1 cellular context compared by ENCODE assay signal in the genomic region with DNA sequence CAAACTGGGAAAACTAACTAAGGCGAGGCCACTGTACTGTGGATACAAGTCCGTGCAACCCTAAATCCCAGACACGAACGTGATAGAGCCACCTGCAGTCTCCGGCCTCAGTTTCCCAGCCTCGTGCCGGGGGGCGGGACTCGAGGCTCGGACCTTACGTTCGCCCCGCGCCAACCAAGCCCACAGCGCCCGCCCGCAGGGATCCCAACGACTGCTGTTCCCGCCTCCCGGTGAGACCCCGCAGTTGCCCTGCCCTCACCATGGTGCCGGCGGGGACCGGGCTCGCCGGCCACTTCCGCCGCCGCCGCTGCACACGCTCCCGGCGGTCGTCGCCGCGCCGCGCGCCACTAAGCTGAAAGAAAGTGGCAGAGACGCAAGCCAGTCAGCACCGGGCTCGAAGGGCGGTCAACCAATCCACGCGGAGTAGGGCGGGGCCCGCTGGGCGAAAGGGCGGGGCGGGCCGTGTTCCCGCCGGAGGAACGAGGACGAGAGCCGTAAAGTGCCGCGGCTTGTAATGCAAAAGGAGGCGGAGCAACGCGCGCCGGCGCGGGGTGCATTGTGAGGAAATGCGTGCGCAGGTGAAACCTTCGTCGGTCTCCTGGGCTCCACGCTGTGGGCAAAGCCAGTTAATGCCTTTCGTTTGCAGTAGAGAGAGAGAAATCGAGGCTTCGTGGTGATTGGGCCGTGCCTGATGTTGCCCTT.
TF ChIP-seq lines count a peak whose summit lies in the region.

TSS of gene LSM4 (minus strand) at position 318 of the 702 bp plus-strand sequence. CDS start at position 262, 56 bp downstream.

TF ChIP-seq in HepG2, 621 proteins besides CTCF, POLR2A, EP300 and RAD21 (continued from another document and continues in another):
- TF ChIP-seq, protein P1, sequence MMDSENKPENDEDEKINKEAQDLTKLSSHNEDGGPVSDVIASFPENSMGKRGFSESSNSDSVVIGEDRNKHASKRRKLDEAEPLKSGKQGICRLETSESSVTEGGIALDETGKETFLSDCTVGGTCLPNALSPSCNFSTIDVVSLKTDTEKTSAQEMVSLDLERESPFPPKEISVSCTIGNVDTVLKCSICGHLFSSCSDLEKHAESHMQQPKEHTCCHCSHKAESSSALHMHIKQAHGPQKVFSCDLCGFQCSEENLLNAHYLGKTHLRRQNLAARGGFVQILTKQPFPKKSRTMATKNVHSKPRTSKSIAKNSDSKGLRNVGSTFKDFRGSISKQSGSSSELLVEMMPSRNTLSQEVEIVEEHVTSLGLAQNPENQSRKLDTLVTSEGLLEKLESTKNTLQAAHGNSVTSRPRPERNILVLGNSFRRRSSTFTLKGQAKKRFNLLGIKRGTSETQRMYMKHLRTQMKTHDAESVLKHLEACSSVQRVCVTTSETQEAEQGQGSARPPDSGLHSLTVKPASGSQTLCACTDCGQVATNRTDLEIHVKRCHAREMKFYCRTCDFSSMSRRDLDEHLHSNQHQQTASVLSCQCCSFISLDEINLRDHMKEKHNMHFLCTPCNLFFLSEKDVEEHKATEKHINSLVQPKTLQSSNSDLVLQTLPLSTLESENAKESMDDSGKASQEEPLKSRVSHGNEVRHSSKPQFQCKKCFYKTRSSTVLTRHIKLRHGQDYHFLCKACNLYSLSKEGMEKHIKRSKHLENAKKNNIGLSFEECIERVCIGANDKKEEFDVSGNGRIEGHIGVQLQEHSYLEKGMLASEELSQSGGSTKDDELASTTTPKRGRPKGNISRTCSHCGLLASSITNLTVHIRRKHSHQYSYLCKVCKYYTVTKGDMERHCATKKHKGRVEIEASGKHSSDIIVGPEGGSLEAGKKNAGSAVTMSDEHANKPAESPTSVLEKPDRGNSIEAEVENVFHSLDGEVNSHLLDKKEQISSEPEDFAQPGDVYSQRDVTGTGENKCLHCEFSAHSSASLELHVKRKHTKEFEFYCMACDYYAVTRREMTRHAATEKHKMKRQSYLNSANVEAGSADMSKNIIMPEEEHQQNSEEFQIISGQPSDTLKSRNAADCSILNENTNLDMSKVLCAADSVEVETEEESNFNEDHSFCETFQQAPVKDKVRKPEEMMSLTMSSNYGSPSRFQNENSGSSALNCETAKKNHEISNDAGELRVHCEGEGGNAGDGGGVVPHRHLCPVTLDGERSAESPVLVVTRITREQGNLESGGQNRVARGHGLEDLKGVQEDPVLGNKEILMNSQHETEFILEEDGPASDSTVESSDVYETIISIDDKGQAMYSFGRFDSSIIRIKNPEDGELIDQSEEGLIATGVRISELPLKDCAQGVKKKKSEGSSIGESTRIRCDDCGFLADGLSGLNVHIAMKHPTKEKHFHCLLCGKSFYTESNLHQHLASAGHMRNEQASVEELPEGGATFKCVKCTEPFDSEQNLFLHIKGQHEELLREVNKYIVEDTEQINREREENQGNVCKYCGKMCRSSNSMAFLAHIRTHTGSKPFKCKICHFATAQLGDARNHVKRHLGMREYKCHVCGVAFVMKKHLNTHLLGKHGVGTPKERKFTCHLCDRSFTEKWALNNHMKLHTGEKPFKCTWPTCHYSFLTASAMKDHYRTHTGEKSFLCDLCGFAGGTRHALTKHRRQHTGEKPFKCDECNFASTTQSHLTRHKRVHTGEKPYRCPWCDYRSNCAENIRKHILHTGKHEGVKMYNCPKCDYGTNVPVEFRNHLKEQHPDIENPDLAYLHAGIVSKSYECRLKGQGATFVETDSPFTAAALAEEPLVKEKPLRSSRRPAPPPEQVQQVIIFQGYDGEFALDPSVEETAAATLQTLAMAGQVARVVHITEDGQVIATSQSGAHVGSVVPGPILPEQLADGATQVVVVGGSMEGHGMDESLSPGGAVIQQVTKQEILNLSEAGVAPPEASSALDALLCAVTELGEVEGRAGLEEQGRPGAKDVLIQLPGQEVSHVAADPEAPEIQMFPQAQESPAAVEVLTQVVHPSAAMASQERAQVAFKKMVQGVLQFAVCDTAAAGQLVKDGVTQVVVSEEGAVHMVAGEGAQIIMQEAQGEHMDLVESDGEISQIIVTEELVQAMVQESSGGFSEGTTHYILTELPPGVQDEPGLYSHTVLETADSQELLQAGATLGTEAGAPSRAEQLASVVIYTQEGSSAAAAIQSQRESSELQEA (CRISPR knock-in tag; IDR thresholded peaks at IDR 0.05; ENCODE audit: not compliant biosample characterization) = no peak
- TF ChIP-seq, protein P2, sequence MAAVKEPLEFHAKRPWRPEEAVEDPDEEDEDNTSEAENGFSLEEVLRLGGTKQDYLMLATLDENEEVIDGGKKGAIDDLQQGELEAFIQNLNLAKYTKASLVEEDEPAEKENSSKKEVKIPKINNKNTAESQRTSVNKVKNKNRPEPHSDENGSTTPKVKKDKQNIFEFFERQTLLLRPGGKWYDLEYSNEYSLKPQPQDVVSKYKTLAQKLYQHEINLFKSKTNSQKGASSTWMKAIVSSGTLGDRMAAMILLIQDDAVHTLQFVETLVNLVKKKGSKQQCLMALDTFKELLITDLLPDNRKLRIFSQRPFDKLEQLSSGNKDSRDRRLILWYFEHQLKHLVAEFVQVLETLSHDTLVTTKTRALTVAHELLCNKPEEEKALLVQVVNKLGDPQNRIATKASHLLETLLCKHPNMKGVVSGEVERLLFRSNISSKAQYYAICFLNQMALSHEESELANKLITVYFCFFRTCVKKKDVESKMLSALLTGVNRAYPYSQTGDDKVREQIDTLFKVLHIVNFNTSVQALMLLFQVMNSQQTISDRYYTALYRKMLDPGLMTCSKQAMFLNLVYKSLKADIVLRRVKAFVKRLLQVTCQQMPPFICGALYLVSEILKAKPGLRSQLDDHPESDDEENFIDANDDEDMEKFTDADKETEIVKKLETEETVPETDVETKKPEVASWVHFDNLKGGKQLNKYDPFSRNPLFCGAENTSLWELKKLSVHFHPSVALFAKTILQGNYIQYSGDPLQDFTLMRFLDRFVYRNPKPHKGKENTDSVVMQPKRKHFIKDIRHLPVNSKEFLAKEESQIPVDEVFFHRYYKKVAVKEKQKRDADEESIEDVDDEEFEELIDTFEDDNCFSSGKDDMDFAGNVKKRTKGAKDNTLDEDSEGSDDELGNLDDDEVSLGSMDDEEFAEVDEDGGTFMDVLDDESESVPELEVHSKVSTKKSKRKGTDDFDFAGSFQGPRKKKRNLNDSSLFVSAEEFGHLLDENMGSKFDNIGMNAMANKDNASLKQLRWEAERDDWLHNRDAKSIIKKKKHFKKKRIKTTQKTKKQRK (IDR thresholded peaks at IDR 0.05; ENCODE audit: low read length) = no peak
- TF ChIP-seq ZNF44 (CRISPR knock-in tag; IDR thresholded peaks at IDR 0.05) = no peak
- TF ChIP-seq ZMYM2 (CRISPR knock-in tag; IDR thresholded peaks at IDR 0.05) = no peak
- TF ChIP-seq CEBPG (CRISPR knock-in tag; IDR thresholded peaks at IDR 0.05) = peak; percentile 56; the same call in 1 of the 2 replicates
- TF ChIP-seq SMARCC2 (IDR thresholded peaks at IDR 0.05) = no peak
- TF ChIP-seq ZNF431 (CRISPR knock-in tag; IDR thresholded peaks at IDR 0.05; ENCODE audit: borderline replicate concordance, low read depth) = peak; percentile 83; the same call in 1 of the 2 replicates
- TF ChIP-seq KAT2B (IDR thresholded peaks at IDR 0.05; ENCODE audit: borderline replicate concordance, low read depth, low read length) = no peak
- TF ChIP-seq NR2C2 (CRISPR knock-in tag; IDR thresholded peaks at IDR 0.05; ENCODE audit: borderline replicate concordance) = peak; percentile 26; the same call in 1 of the 2 replicates
- TF ChIP-seq, protein P3, sequence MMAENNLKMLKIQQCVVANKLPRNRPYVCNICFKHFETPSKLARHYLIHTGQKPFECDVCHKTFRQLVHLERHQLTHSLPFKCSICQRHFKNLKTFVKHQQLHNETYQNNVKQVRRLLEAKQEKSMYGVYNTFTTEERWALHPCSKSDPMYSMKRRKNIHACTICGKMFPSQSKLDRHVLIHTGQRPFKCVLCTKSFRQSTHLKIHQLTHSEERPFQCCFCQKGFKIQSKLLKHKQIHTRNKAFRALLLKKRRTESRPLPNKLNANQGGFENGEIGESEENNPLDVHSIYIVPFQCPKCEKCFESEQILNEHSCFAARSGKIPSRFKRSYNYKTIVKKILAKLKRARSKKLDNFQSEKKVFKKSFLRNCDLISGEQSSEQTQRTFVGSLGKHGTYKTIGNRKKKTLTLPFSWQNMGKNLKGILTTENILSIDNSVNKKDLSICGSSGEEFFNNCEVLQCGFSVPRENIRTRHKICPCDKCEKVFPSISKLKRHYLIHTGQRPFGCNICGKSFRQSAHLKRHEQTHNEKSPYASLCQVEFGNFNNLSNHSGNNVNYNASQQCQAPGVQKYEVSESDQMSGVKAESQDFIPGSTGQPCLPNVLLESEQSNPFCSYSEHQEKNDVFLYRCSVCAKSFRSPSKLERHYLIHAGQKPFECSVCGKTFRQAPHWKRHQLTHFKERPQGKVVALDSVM (CRISPR knock-in tag; IDR thresholded peaks at IDR 0.05) = peak; percentile 44; the same call in 1 of the 2 replicates
- TF ChIP-seq, protein P4, sequence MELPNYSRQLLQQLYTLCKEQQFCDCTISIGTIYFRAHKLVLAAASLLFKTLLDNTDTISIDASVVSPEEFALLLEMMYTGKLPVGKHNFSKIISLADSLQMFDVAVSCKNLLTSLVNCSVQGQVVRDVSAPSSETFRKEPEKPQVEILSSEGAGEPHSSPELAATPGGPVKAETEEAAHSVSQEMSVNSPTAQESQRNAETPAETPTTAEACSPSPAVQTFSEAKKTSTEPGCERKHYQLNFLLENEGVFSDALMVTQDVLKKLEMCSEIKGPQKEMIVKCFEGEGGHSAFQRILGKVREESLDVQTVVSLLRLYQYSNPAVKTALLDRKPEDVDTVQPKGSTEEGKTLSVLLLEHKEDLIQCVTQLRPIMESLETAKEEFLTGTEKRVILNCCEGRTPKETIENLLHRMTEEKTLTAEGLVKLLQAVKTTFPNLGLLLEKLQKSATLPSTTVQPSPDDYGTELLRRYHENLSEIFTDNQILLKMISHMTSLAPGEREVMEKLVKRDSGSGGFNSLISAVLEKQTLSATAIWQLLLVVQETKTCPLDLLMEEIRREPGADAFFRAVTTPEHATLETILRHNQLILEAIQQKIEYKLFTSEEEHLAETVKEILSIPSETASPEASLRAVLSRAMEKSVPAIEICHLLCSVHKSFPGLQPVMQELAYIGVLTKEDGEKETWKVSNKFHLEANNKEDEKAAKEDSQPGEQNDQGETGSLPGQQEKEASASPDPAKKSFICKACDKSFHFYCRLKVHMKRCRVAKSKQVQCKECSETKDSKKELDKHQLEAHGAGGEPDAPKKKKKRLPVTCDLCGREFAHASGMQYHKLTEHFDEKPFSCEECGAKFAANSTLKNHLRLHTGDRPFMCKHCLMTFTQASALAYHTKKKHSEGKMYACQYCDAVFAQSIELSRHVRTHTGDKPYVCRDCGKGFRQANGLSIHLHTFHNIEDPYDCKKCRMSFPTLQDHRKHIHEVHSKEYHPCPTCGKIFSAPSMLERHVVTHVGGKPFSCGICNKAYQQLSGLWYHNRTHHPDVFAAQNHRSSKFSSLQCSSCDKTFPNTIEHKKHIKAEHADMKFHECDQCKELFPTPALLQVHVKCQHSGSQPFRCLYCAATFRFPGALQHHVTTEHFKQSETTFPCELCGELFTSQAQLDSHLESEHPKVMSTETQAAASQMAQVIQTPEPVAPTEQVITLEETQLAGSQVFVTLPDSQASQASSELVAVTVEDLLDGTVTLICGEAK (IDR thresholded peaks at IDR 0.05) = no peak
- TF ChIP-seq, protein P4 (CRISPR knock-in tag; IDR thresholded peaks at IDR 0.05) = peak; percentile 59; the same call in 1 of the 2 replicates
- no peak for TF ChIP-seq ZFP1 (CRISPR knock-in tag; IDR thresholded peaks at IDR 0.05)
- TF ChIP-seq MYC (CRISPR knock-in tag; IDR thresholded peaks at IDR 0.05; ENCODE audit: borderline replicate concordance) = peak; percentile 91
- TF ChIP-seq ZNF678 (CRISPR knock-in tag; IDR thresholded peaks at IDR 0.05) = no peak
- TF ChIP-seq ZNF557 (CRISPR knock-in tag; IDR thresholded peaks at IDR 0.05) = peak; percentile 36; the same call in 1 of the 2 replicates
- TF ChIP-seq ZNF549 (CRISPR knock-in tag; IDR thresholded peaks at IDR 0.05) = no peak; the same call in 1 of the 2 replicates
- TF ChIP-seq GZF1 (CRISPR knock-in tag; IDR thresholded peaks at IDR 0.05) = 0 out of 2 replicates have a peak, but pooled peaks have one; percentile 42
- TF ChIP-seq NR2F1 (CRISPR knock-in tag; IDR thresholded peaks at IDR 0.05) = no peak
- no peak for TF ChIP-seq ZNF101 (CRISPR knock-in tag; IDR thresholded peaks at IDR 0.05; ENCODE audit: borderline replicate concordance, low read depth)
